Comparison of ENCODE assay signal across 8 cellular contexts in the genomic region with DNA sequence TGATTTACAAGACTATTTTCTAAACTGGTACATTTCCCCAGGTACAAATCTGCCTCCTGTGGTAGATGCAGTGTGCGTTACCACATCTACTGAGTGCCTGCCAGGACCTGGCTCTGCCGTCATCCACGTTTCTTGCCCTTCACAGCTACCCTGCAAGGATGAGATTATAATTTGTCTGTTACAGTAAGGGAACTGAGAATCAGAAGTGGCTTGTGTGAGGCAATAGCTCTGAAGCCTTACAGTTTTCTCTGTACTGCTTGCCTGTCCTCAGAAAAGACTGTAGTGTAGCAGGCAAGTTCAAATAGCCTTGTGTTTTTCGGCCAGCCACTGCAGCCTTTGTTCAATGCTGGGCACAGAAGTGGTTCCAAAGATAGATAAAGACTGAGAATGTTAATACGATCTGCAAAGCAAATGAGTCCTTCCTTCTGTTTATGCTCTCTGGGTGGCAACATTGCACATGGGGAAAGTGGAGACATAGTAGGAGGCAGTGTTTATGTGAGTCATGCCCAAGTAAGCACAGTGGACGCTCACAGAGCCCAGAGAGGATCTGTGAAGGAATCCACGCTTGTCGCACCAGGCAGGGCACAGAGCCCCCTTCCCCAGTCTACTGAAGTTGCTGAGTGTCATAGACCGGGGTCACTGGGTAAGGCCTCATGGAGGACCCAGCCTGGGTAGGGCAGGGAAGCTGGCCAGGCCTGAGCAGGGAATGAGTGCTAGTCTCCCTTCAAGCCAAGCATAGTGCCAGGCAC.
DNase-seq lines count a peak whose midpoint lies in the region; ATAC-seq and TF ChIP-seq lines count a peak whose summit lies in the region.

No MANE protein-coding gene starts in this region.

- H3K27me3 ChIP-seq in effector memory CD4-positive, alpha-beta T cell (replicated peaks; ENCODE audit: control insufficient read depth, insufficient read depth, low read length, poor library complexity, severe bottlenecking): no peaks in the 10 kb centered on the region

- DNase-seq in GM03348 (ENCODE audit: low spot score): peak; percentile 84
- peak; percentile 54 for DNase-seq in SKM-1 treated with dmso at 0.1 percent for 144 hours (lab: John Stamatoyannopoulos, UW; ENCODE audit: unreplicated experiment)
- peak; percentile 89 for DNase-seq in fibroblast of pulmonary artery (ENCODE audit: low read depth)
- DNase-seq in retinal pigment epithelial cell (ENCODE audit: low read depth): no peak
- no peak for DNase-seq in effector memory CD4-positive, alpha-beta T cell
- DNase-seq in COLO668 (lab: John Stamatoyannopoulos, UW; ENCODE audit: unreplicated experiment): no peak

- TF ChIP-seq CTCF in fibroblast of pulmonary artery (IDR thresholded peaks at IDR 0.05; ENCODE audit: low read length, missing control alignments) (no peak), retinal pigment epithelial cell (conservative IDR thresholded peaks at IDR 0.05; ENCODE audit: low read depth, low read length) (peak; percentile 5)

- ATAC-seq in HG03159 (IDR thresholded peaks at IDR 0.05; ENCODE audit: unreplicated experiment) (no peak), GM21390 (IDR thresholded peaks at IDR 0.05; ENCODE audit: unreplicated experiment) (no peak)

- H3K9me3 ChIP-seq in effector memory CD4-positive, alpha-beta T cell (ENCODE audit: control insufficient read depth, low read length): no peaks in the 10 kb centered on the region

- H3K4me3 ChIP-seq in fibroblast of pulmonary artery (replicated peaks; ENCODE audit: low read depth, low read length) (no peak overlapping the region), retinal pigment epithelial cell (ENCODE audit: low read length) (no peak overlapping the region)
- H3K4me3 ChIP-seq in effector memory CD4-positive, alpha-beta T cell (ENCODE audit: insufficient read depth, low read depth, low read length, poor library complexity, severe bottlenecking): no peak overlapping the region

- H3K36me3 ChIP-seq in effector memory CD4-positive, alpha-beta T cell (ENCODE audit: control insufficient read depth, insufficient read depth, low read length): no peaks in the 10 kb centered on the region

- peaks cover 14% of the 10 kb centered on the region for H3K4me1 ChIP-seq in effector memory CD4-positive, alpha-beta T cell (ENCODE audit: control insufficient read depth, insufficient read depth, low read length, poor library complexity, severe bottlenecking)

- no peak overlapping the region for H3K27ac ChIP-seq in effector memory CD4-positive, alpha-beta T cell (ENCODE audit: insufficient read depth, low read length, poor library complexity, severe bottlenecking)

Comparison
In these comparisons a context has a peak if more than half of its experiments do, and no peak if none do; other contexts are left out.
1. DNase-seq: peak in GM03348 (single experiment), SKM-1 treated with dmso at 0.1 percent for 144 hours (single experiment) and fibroblast of pulmonary artery (single experiment); none in retinal pigment epithelial cell (single experiment), effector memory CD4-positive, alpha-beta T cell (0 of 3) and COLO668 (single experiment).